ENCODE assay signal across 36 cellular contexts in the genomic region with DNA sequence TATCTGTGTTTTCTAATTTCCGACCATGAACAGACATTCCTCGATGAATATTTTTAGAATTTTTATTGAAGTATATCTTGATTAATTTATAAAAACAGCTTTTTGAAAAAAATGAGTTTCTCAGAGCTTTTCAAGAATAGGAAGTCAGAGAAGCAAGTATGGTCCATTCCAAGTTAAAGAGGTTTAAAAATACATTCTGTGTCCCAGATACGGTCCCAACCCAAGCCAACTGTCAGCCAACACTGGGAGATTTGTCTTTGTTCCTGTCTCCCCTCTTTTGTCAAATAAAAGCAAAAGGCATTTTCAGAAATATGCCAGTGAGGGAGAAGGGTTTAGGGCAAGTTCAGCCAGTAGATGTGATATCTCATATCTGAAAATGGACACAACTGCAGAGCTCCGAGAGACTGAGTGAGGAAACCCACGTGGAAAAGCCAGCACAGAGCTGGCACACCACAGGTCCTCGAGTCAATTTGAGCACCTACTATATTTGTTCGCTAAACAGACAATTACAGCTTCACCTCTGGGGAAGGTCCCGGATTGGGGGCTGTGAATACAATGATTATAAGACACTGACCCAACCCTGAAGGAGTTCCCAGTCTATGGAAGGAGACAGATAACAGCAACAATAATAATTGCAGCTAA. TPM values are rescaled to one million over a fixed set of nuclear protein-coding genes. Genes with fewer than 3 reads are reported as not detected.
"Had no signal": no experiment of that assay in that cellular context is flagged by ENCODE, and none has a peak within 500 bp of the region (broad histone marks: within the 10 kb centered on the region; RNA-seq: fewer than 3 reads in every experiment).

No MANE protein-coding gene starts in this region.

- H3K27ac Mint-ChIP-seq: activated CD8-positive, alpha-beta T cell treated with anti-CD3 and anti-CD28 coated beads for 36 hours; activated naive CD4-positive, alpha-beta T cell treated with anti-CD3 and anti-CD28 coated beads, Interleukin-2, amount 50 U/mL, for 72 hours; activated T-cell treated with anti-CD3 and anti-CD28 coated beads, Interleukin-2, amount 50 U/mL, for 72 hours; activated T-helper 17 cell treated with anti-CD3 and anti-CD28 coated beads, Interleukin-2, amount 50 U/mL, for 72 hours had no signal

- DNase-seq: activated CD4-positive, alpha-beta T cell treated with anti-CD3 and anti-CD28 coated beads for 1 hour; activated CD4-positive, alpha-beta T cell treated with anti-CD3 and anti-CD28 coated beads for 48 hours; activated CD4-positive, alpha-beta T cell treated with anti-CD3 and anti-CD28 coated beads, Interleukin-2, amount 50 U/mL, for 4 hours; activated CD4-positive, CD25-positive, alpha-beta regulatory T cell; activated CD8-positive, alpha-beta T cell treated with anti-CD3 and anti-CD28 coated beads for 36 hours; activated effector memory CD4-positive, alpha-beta T cell treated with anti-CD3 and anti-CD28 coated beads, Interleukin-2, amount 50 U/mL, for 16 hours; activated naive CD4-positive, alpha-beta T cell treated with Interleukin-2 at 50 U/mL for 16 hours; activated T-cell treated with anti-CD3 and anti-CD28 coated beads, Interleukin-2, amount 50 U/mL, for 1 hour; activated T-cell treated with anti-CD3 and anti-CD28 coated beads, Interleukin-2, amount 50 U/mL, for 72 hours; adrenal gland; body of pancreas; NCI-H1092 treated with DMSO at 0.1 percent for 48 hours; NCI-H1417; NCI-H146; NCI-H187; NCI-H2029 treated with DMSO at 0.1 percent for 48 hours; NCI-H2107; NCI-H2171; NCI-H345; NCI-H524 treated with DMSO at 0.1 percent for 48 hours; NCI-H82; NK-92 treated with Interleukin-12 subunit alpha and Interleukin-12 subunit beta, amount 100 ng/mL, for 24 hours; PC-3; Peyer's patch; RPMI8226; T1000; WERI-Rb-1 had no signal

- H3K9me3 Mint-ChIP-seq: activated naive CD4-positive, alpha-beta T cell treated with anti-CD3 and anti-CD28 coated beads, Interleukin-2, amount 50 U/mL, for 72 hours; activated T-cell treated with anti-CD3 and anti-CD28 coated beads, Interleukin-2, amount 50 U/mL, for 72 hours; activated T-helper 17 cell treated with anti-CD3 and anti-CD28 coated beads, Interleukin-2, amount 50 U/mL, for 72 hours had no signal

- H3K36me3 Mint-ChIP-seq: activated naive CD4-positive, alpha-beta T cell treated with anti-CD3 and anti-CD28 coated beads, Interleukin-2, amount 50 U/mL, for 72 hours had no signal

- H3K4me1 Mint-ChIP-seq: activated T-helper 17 cell treated with anti-CD3 and anti-CD28 coated beads, Interleukin-2, amount 50 U/mL, for 72 hours had no signal

- H3K36me3 ChIP-seq: adrenal gland, breast epithelium, Peyer's patch, WERI-Rb-1 had no signal

- H3K27ac ChIP-seq: adrenal gland, body of pancreas, breast epithelium, KMS-11, Peyer's patch, WERI-Rb-1 had no signal

- H3K4me3 Mint-ChIP-seq: activated CD8-positive, alpha-beta T cell treated with anti-CD3 and anti-CD28 coated beads for 36 hours; activated T-cell treated with anti-CD3 and anti-CD28 coated beads, Interleukin-2, amount 50 U/mL, for 72 hours; activated T-helper 17 cell treated with anti-CD3 and anti-CD28 coated beads, Interleukin-2, amount 50 U/mL, for 72 hours had no signal

- H3K4me1 ChIP-seq: adrenal gland, body of pancreas, breast epithelium, Peyer's patch had no signal

- H3K9me3 ChIP-seq: adrenal gland, body of pancreas, breast epithelium, Peyer's patch had no signal

- H3K4me3 ChIP-seq: adrenal gland, body of pancreas, breast epithelium, Peyer's patch had no signal

- ATAC-seq: activated CD8-positive, alpha-beta T cell treated with anti-CD3 and anti-CD28 coated beads for 36 hours; activated naive CD4-positive, alpha-beta T cell treated with anti-CD3 and anti-CD28 coated beads, Interleukin-2, amount 50 U/mL, for 72 hours; activated T-cell treated with anti-CD3 and anti-CD28 coated beads, Interleukin-2, amount 50 U/mL, for 72 hours; activated T-helper 17 cell treated with anti-CD3 and anti-CD28 coated beads, Interleukin-2, amount 50 U/mL, for 72 hours; body of pancreas; PC-3 had no signal

- H3K27me3 ChIP-seq: adrenal gland, body of pancreas, breast epithelium, Peyer's patch had no signal

RNA-seq across cellular contexts. Expression of a gene that starts 59.8 kb away (rescaled TPM):
- total RNA-seq: activated CD8-positive, alpha-beta memory T cell treated with anti-CD3 and anti-CD28 coated beads for 36 hours; activated CD8-positive, alpha-beta T cell treated with anti-CD3 and anti-CD28 coated beads for 36 hours; activated naive CD4-positive, alpha-beta T cell treated with anti-CD3 and anti-CD28 coated beads, Interleukin-2, amount 50 U/mL, for 72 hours; activated T-cell treated with anti-CD3 and anti-CD28 coated beads, Interleukin-2, amount 50 U/mL, for 72 hours; activated T-helper 17 cell treated with anti-CD3 and anti-CD28 coated beads, Interleukin-2, amount 50 U/mL, for 72 hours; adrenal gland; astrocyte; body of pancreas; breast epithelium; cerebellum; M059J; NCI-H460; PC-3; Peyer's patch had no signal
